8 cellular contexts compared by ENCODE assay signal in genomic region chr6:109010703-109011102, GRCh38.
DNase-seq lines count a peak whose midpoint lies in the region; ATAC-seq and TF ChIP-seq lines count a peak whose summit lies in the region.

No MANE protein-coding gene starts in this region.

- CTCF ChIA-PET in Caco-2 (lab: Charles Lee): no interaction called here

- no peaks in the 10 kb centered on the region for H3K27me3 ChIP-seq in Caco-2 (replicated peaks; ENCODE audit: control insufficient read depth, insufficient read depth, low read length)
- H3K27me3 ChIP-seq in Loucy (ENCODE audit: insufficient read depth, low read length, poor library complexity, severe bottlenecking): peaks cover 3% of the 10 kb centered on the region
- H3K27me3 ChIP-seq in body of pancreas: no peaks in the 10 kb centered on the region
- no peaks in the 10 kb centered on the region for H3K27me3 ChIP-seq in aorta (ENCODE audit: control insufficient read depth in 1 of 2, insufficient read depth in 2 of 2, low read length in 1 of 2)

- H3K27me3 Mint-ChIP-seq in Caco-2 (ENCODE audit: insufficient read depth, unreplicated experiment): no peaks in the 10 kb centered on the region
- H3K27me3 Mint-ChIP-seq in natural killer cell treated with Interleukin-12 subunit alpha and Interleukin-12 subunit beta and Interleukin-15 and Interleukin-18, amount 100 ng/mL, for 72 hours: no peaks in the 10 kb centered on the region

- no peaks in the 10 kb centered on the region for H3K9me2 ChIP-seq in Loucy (replicated peaks; ENCODE audit: low read depth, low read length)

- peak overlapping the region; percentile 74 for H3K27ac Mint-ChIP-seq in Caco-2 (ENCODE audit: unreplicated experiment)
- H3K27ac Mint-ChIP-seq in natural killer cell treated with Interleukin-12 subunit alpha and Interleukin-12 subunit beta and Interleukin-15 and Interleukin-18, amount 100 ng/mL, for 72 hours: peak overlapping the region; percentile 83 to 97

- H3K4me3 ChIP-seq in Caco-2 (ENCODE audit: low read depth, low read length): no peak overlapping the region
- no peak overlapping the region for H3K4me3 ChIP-seq in Loucy (ENCODE audit: low read length, poor library complexity, severe bottlenecking)
- H3K4me3 ChIP-seq in body of pancreas: no peak overlapping the region
- H3K4me3 ChIP-seq in aorta (ENCODE audit: low read length in 2 of 2): no peak overlapping the region

- H3F3A ChIP-seq in Loucy (ENCODE audit: low read depth): no peaks in the 10 kb centered on the region

- H3K27ac ChIP-seq in body of pancreas (peak overlapping the region in 3 of 4 donors; percentile 96 to 99 (median 97)), aorta (ENCODE audit: low read depth in 1 of 2, low read length in 2 of 2) (no peak overlapping the region)

- peaks cover 18% of the 10 kb centered on the region for H3K4me1 Mint-ChIP-seq in Caco-2 (ENCODE audit: low read depth, unreplicated experiment)
- H3K4me1 Mint-ChIP-seq in natural killer cell treated with Interleukin-12 subunit alpha and Interleukin-12 subunit beta and Interleukin-15 and Interleukin-18, amount 100 ng/mL, for 72 hours (ENCODE audit: low read depth in 2 of 2): peaks cover 37 to 53% of the 10 kb centered on the region in 2 donors

- no TSS peak for BruUV-seq in Caco-2 (replicated peaks; lab: Mats Ljungman, UMichigan)

- H3K4me2 ChIP-seq in Loucy (ENCODE audit: low read depth, low read length, poor library complexity, severe bottlenecking): peak overlapping the region; percentile 75

- H3K4me3 Mint-ChIP-seq in Caco-2 (ENCODE audit: unreplicated experiment): peak overlapping the region; percentile 76
- H3K4me3 Mint-ChIP-seq in natural killer cell treated with Interleukin-12 subunit alpha and Interleukin-12 subunit beta and Interleukin-15 and Interleukin-18, amount 100 ng/mL, for 72 hours: no peak overlapping the region

- no peak overlapping the region for H2AFZ ChIP-seq in Loucy (ENCODE audit: low read length)

- H3K36me3 Mint-ChIP-seq in Caco-2 (ENCODE audit: insufficient read depth, unreplicated experiment): no peaks in the 10 kb centered on the region
- H3K36me3 Mint-ChIP-seq in natural killer cell treated with Interleukin-12 subunit alpha and Interleukin-12 subunit beta and Interleukin-15 and Interleukin-18, amount 100 ng/mL, for 72 hours: no peaks in the 10 kb centered on the region

- DNase-seq in Caco-2 (peak in 1 of 2 experiments; percentile 23), body of pancreas (no peak), epidermal melanocyte (ENCODE audit: insufficient read length, low spot score) (no peak), aorta (no peak), GM19238 (ENCODE audit: insufficient read length, low spot score) (no peak)
- no peak for DNase-seq in natural killer cell treated with Interleukin-12 subunit alpha and Interleukin-12 subunit beta and Interleukin-15 and Interleukin-18, amount 100 ng/mL, for 72 hours (ENCODE audit: low spot score)

- H3K9me3 Mint-ChIP-seq in Caco-2 (ENCODE audit: unreplicated experiment): no peaks in the 10 kb centered on the region
- H3K9me3 Mint-ChIP-seq in natural killer cell treated with Interleukin-12 subunit alpha and Interleukin-12 subunit beta and Interleukin-15 and Interleukin-18, amount 100 ng/mL, for 72 hours: no peaks in the 10 kb centered on the region

- no peak for ATAC-seq in body of pancreas
- ATAC-seq in natural killer cell treated with Interleukin-12 subunit alpha and Interleukin-12 subunit beta and Interleukin-15 and Interleukin-18, amount 100 ng/mL, for 72 hours: no peak
- ATAC-seq in HG02798 (IDR thresholded peaks at IDR 0.05; ENCODE audit: poor library complexity, unreplicated experiment): no peak
- no peak for ATAC-seq in aorta (ENCODE audit: low FRiP score)

- H3K9me3 ChIP-seq in Caco-2: no peaks in the 10 kb centered on the region
- H3K9me3 ChIP-seq in Loucy (ENCODE audit: insufficient read depth, low read depth, low read length): no peaks in the 10 kb centered on the region
- no peaks in the 10 kb centered on the region for H3K9me3 ChIP-seq in body of pancreas
- H3K9me3 ChIP-seq in aorta (ENCODE audit: control insufficient read depth, low read length): no peaks in the 10 kb centered on the region

- peaks cover 36% of the 10 kb centered on the region for H3K79me2 ChIP-seq in Loucy (ENCODE audit: insufficient read depth, low read length)

- H4K20me1 ChIP-seq in Loucy (ENCODE audit: insufficient read depth, low read length, poor library complexity, severe bottlenecking): no peaks in the 10 kb centered on the region

- POLR2A ChIA-PET in Caco-2 (lab: Charles Lee): interaction anchor here (0.6 kb wide), 1 partner anchor 38 kb away, joined by 5 read pairs; no protein-coding TSS in a partner anchor

- H3K36me3 ChIP-seq in Caco-2 (ENCODE audit: control insufficient read depth, insufficient read depth, low read length): no peaks in the 10 kb centered on the region
- H3K36me3 ChIP-seq in Loucy (ENCODE audit: insufficient read depth, low read length): no peaks in the 10 kb centered on the region
- H3K36me3 ChIP-seq in body of pancreas (replicated peaks in 1 of 2; ENCODE audit: insufficient read depth in 1 of 2, low read depth in 2 of 2): no peaks in the 10 kb centered on the region
- no peaks in the 10 kb centered on the region for H3K36me3 ChIP-seq in aorta (ENCODE audit: control insufficient read depth in 1 of 2, insufficient read depth in 2 of 2, low read length in 1 of 2)

- intact Hi-C loops in Caco-2 (cut with micrococcal nuclease; ENCODE audit: unreplicated experiment) (no loop called here), body of pancreas (cut with DNase I) (no loop called here), aorta (cut with DNase I) (no loop called here)

- TF ChIP-seq POLR2A in body of pancreas (IDR thresholded peaks at IDR 0.05): no peak

- TF ChIP-seq CTCF in Caco-2 (IDR thresholded peaks at IDR 0.05; ENCODE audit: insufficient read depth in 1 of 2, low read depth in 1 of 2, low read length in 1 of 2, severe bottlenecking in 1 of 2, unreplicated experiment in 1 of 2): no peak
- no peak for TF ChIP-seq CTCF in Loucy (conservative IDR thresholded peaks at IDR 0.05; ENCODE audit: low read length)
- TF ChIP-seq CTCF in body of pancreas (IDR thresholded peaks at IDR 0.05): no peak

- H3K9ac ChIP-seq in Loucy (ENCODE audit: low read depth, low read length, poor library complexity, severe bottlenecking): peak overlapping the region; percentile 99

- WGBS in body of pancreas, 2 donors: 21 to 28% methylated on average over 2 of the region's 2 CpGs
- 81 to 94% methylated on average over 2 of the region's 2 CpGs for WGBS in aorta, 2 donors

- peaks cover 28% of the 10 kb centered on the region for H3K4me1 ChIP-seq in Caco-2
- H3K4me1 ChIP-seq in Loucy (ENCODE audit: insufficient read depth, low read length, poor library complexity, severe bottlenecking): peaks cover 50% of the 10 kb centered on the region
- H3K4me1 ChIP-seq in body of pancreas: peaks cover 20% of the 10 kb centered on the region
- no peaks in the 10 kb centered on the region for H3K4me1 ChIP-seq in aorta (ENCODE audit: control insufficient read depth in 1 of 2, insufficient read depth in 2 of 2, low read length in 2 of 2)

Comparison
In these comparisons a context has a peak if more than half of its experiments do, and no peak if none do; other contexts are left out.
1. H3K27ac ChIP-seq: peak in body of pancreas (3 of 4); none in aorta (0 of 2).